ENCODE assay signal across 1 cellular context in the genomic region with DNA sequence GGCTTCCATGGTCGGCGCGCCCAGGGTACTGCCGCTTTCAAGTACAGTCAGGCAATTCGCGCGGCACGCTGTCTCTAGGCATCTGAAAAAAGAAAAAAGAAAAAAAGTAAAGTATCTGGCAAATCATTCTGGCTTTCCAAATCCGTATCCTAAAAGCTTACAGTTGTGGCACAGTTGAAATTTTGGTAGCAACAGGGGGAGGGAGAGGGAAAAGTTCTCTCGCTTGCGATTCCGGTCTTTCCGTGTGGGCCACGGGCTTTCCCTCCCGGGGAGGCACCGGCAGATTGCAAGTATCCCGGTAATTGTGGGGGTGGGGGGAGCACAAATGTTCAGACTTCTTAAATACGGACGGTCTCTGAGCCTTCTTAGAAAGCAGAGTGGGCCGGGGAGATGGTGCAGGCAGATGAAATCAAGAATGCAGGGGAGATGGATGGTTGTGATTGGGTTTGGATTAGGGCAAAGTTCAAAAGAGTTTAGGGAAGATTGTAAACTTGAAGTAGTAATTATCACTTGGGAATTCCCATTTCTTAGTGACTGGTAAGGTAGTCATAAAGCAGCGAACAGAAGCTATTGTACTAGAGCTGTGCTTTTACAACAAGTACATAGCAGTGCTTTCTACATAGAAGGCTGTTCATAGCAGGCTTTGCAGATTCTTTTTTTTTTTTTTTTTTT.
TF ChIP-seq lines count a peak whose summit lies in the region.

No MANE protein-coding gene starts in this region.

TF ChIP-seq in HCT116, 20 proteins besides CTCF, POLR2A, EP300 and RAD21 (continued from another document):
- TF ChIP-seq TCF7L2 (IDR thresholded peaks at IDR 0.05; ENCODE audit: borderline replicate concordance, extremely low read depth, insufficient read depth, insufficient read length) (no peak), YY1 (IDR thresholded peaks at IDR 0.05; ENCODE audit: extremely low read depth, insufficient replicate concordance, low read depth, low read length) (no peak), FOSL1 (IDR thresholded peaks at IDR 0.05; ENCODE audit: low read depth) (no peak), EZH2phosphoT487 (IDR thresholded peaks at IDR 0.05; ENCODE audit: borderline replicate concordance) (no peak), EZH2 (IDR thresholded peaks at IDR 0.05) (no peak), CBX3 (IDR thresholded peaks at IDR 0.05; ENCODE audit: low read depth) (no peak), ZFX (IDR thresholded peaks at IDR 0.05) (no peak), SP1 (IDR thresholded peaks at IDR 0.05; ENCODE audit: low read depth) (no peak)
- TF ChIP-seq, protein P1, sequence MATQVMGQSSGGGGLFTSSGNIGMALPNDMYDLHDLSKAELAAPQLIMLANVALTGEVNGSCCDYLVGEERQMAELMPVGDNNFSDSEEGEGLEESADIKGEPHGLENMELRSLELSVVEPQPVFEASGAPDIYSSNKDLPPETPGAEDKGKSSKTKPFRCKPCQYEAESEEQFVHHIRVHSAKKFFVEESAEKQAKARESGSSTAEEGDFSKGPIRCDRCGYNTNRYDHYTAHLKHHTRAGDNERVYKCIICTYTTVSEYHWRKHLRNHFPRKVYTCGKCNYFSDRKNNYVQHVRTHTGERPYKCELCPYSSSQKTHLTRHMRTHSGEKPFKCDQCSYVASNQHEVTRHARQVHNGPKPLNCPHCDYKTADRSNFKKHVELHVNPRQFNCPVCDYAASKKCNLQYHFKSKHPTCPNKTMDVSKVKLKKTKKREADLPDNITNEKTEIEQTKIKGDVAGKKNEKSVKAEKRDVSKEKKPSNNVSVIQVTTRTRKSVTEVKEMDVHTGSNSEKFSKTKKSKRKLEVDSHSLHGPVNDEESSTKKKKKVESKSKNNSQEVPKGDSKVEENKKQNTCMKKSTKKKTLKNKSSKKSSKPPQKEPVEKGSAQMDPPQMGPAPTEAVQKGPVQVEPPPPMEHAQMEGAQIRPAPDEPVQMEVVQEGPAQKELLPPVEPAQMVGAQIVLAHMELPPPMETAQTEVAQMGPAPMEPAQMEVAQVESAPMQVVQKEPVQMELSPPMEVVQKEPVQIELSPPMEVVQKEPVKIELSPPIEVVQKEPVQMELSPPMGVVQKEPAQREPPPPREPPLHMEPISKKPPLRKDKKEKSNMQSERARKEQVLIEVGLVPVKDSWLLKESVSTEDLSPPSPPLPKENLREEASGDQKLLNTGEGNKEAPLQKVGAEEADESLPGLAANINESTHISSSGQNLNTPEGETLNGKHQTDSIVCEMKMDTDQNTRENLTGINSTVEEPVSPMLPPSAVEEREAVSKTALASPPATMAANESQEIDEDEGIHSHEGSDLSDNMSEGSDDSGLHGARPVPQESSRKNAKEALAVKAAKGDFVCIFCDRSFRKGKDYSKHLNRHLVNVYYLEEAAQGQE (IDR thresholded peaks at IDR 0.05; ENCODE audit: low read depth): no peak
